ENCODE assay signal across 1 cellular context in genomic region chr17:81802856-81803643, GRCh38.
A peak's percentile ranks its signal among the peaks of the same experiment; 100 is the strongest.
TF ChIP-seq lines count a peak whose summit lies in the region.

No MANE protein-coding gene starts in this region.

TF ChIP-seq in HepG2, 621 proteins besides CTCF, POLR2A, EP300 and RAD21:
- no peak for TF ChIP-seq NCOA2 (CRISPR knock-in tag; IDR thresholded peaks at IDR 0.05)
- no peak for TF ChIP-seq SMAD1 (CRISPR knock-in tag; IDR thresholded peaks at IDR 0.05; ENCODE audit: borderline replicate concordance, low read depth)
- TF ChIP-seq GABPA (IDR thresholded peaks at IDR 0.05; ENCODE audit: low read depth, low read length): no peak
- no peak for TF ChIP-seq GABPA (CRISPR knock-in tag; IDR thresholded peaks at IDR 0.05; ENCODE audit: low read depth)
- no peak for TF ChIP-seq GLMP (CRISPR knock-in tag; IDR thresholded peaks at IDR 0.05; ENCODE audit: borderline replicate concordance)
- no peak for TF ChIP-seq CCDC6 (CRISPR knock-in tag; IDR thresholded peaks at IDR 0.05)
- no peak for TF ChIP-seq ZFAT (CRISPR knock-in tag; conservative IDR thresholded peaks at IDR 0.05)
- TF ChIP-seq ATF7-NPFF (CRISPR knock-in tag; IDR thresholded peaks at IDR 0.05; ENCODE audit: low read depth): no peak
- TF ChIP-seq, protein P1, sequence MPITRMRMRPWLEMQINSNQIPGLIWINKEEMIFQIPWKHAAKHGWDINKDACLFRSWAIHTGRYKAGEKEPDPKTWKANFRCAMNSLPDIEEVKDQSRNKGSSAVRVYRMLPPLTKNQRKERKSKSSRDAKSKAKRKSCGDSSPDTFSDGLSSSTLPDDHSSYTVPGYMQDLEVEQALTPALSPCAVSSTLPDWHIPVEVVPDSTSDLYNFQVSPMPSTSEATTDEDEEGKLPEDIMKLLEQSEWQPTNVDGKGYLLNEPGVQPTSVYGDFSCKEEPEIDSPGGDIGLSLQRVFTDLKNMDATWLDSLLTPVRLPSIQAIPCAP (CRISPR knock-in tag; IDR thresholded peaks at IDR 0.05; ENCODE audit: low read depth): peak; percentile 38; the same call in 1 of the 2 replicates
- 0 out of 2 replicates have a peak, but pooled peaks have one; percentile 34 for TF ChIP-seq ZNF652 (CRISPR knock-in tag; IDR thresholded peaks at IDR 0.05; ENCODE audit: borderline replicate concordance, low read depth)
- no peak for TF ChIP-seq ZNF460 (CRISPR knock-in tag; IDR thresholded peaks at IDR 0.05; ENCODE audit: borderline replicate concordance)
- TF ChIP-seq, protein P2, sequence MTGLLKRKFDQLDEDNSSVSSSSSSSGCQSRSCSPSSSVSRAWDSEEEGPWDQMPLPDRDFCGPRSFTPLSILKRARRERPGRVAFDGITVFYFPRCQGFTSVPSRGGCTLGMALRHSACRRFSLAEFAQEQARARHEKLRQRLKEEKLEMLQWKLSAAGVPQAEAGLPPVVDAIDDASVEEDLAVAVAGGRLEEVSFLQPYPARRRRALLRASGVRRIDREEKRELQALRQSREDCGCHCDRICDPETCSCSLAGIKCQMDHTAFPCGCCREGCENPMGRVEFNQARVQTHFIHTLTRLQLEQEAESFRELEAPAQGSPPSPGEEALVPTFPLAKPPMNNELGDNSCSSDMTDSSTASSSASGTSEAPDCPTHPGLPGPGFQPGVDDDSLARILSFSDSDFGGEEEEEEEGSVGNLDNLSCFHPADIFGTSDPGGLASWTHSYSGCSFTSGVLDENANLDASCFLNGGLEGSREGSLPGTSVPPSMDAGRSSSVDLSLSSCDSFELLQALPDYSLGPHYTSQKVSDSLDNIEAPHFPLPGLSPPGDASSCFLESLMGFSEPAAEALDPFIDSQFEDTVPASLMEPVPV (CRISPR knock-in tag; IDR thresholded peaks at IDR 0.05): no peak
TF ChIP-seq in HepG2: peak in this region for 2.
